21 cellular contexts compared by ENCODE assay signal in genomic region chr1:38022810-38023209, GRCh38. TPM values are rescaled to one million over a fixed set of nuclear protein-coding genes. Genes with fewer than 3 reads are reported as not detected.
DNase-seq lines count a peak whose midpoint lies in the region; ATAC-seq and TF ChIP-seq lines count a peak whose summit lies in the region.
"Had no signal": no experiment of that assay in that cellular context is flagged by ENCODE, and none has a peak within 500 bp of the region (broad histone marks: within the 10 kb centered on the region; RNA-seq: fewer than 3 reads in every experiment).

No MANE protein-coding gene starts in this region.

- H3K9me3 ChIP-seq in T-helper 17 cell (ENCODE audit: control insufficient read depth, low read length, poor library complexity, severe bottlenecking) (no peaks in the 10 kb centered on the region), skeletal muscle tissue (ENCODE audit: control insufficient read depth in 3 of 3, low read length in 3 of 3) (no peaks in the 10 kb centered on the region), trophoblast cell (ENCODE audit: insufficient read depth, low read depth, low read length) (no peaks in the 10 kb centered on the region)
- H3K9me3 ChIP-seq: BLaER1, Caco-2 had no signal

- H4K12ac ChIP-seq in trophoblast cell (ENCODE audit: low read depth, low read length), result no peak overlapping the region

- H3K9ac ChIP-seq in skeletal muscle tissue (ENCODE audit: low read depth in 1 of 3, low read length in 3 of 3), result peak overlapping the region; percentile 54 to 69 (median 60)
- no peak overlapping the region for H3K9ac ChIP-seq in trophoblast cell (ENCODE audit: low read length)
- H3K9ac ChIP-seq: BLaER1, GM23248 had no signal

- H3K27ac ChIP-seq in GM23338 (ENCODE audit: low read depth), result 0 out of 2 replicates have a peak overlapping the region, but pooled peaks have one; percentile 19
- H3K27ac ChIP-seq in skeletal muscle tissue (ENCODE audit: low read depth, low read length), result peak overlapping the region; percentile 89
- no peak overlapping the region for H3K27ac ChIP-seq in trophoblast cell (ENCODE audit: low read depth, low read length)
- H3K27ac ChIP-seq: BLaER1, C4-2B, GM23248 had no signal

- H3K27ac Mint-ChIP-seq in GM23338 (no peak overlapping the region), T-helper 17 cell (peak overlapping the region; percentile 51), nephron progenitor cell (peak overlapping the region; percentile 86)
- H3K27ac Mint-ChIP-seq: B cell; CD8-positive, alpha-beta T cell; H9 had no signal

- no peak overlapping the region for H2AK5ac ChIP-seq in trophoblast cell (ENCODE audit: low read length)

- WGBS in trophoblast cell (ENCODE audit: extremely low coverage, insufficient coverage, insufficient read length), result no CpG with 5 or more reads among the region's 3 CpGs

- peaks cover 12% of the 10 kb centered on the region; the same call in 1 of the 2 replicates for H4K20me1 ChIP-seq in GM23338 (replicated peaks; ENCODE audit: insufficient read depth)

- peaks cover 31% of the 10 kb centered on the region; the same call in 1 of the 2 replicates for H3F3A ChIP-seq in GM23338 (replicated peaks; ENCODE audit: low read depth)

- H3K27me3 ChIP-seq in GM23338 (ENCODE audit: insufficient read depth), result no peaks in the 10 kb centered on the region
- no peaks in the 10 kb centered on the region for H3K27me3 ChIP-seq in skeletal muscle tissue (ENCODE audit: control insufficient read depth in 3 of 3, insufficient read depth in 3 of 3, low read length in 3 of 3)
- H3K27me3 ChIP-seq in trophoblast cell (ENCODE audit: insufficient read depth, low read length), result no peaks in the 10 kb centered on the region
- H3K27me3 ChIP-seq: BLaER1 had no signal

- H3K23ac ChIP-seq in trophoblast cell (ENCODE audit: low read length), result no peak overlapping the region

- H3K18ac ChIP-seq in trophoblast cell (ENCODE audit: low read length), result no peak overlapping the region

- TF ChIP-seq CTCF in GM23338 (conservative IDR thresholded peaks at IDR 0.05; ENCODE audit: low read depth in 2 of 2) (no peak), nephron progenitor cell (IDR thresholded peaks at IDR 0.05) (no peak)

- H3K36me3 ChIP-seq in GM23338 (ENCODE audit: insufficient read depth) (peaks cover 60% of the 10 kb centered on the region), skeletal muscle tissue (ENCODE audit: control insufficient read depth in 3 of 3, insufficient read depth in 3 of 3, low read length in 3 of 3) (peaks cover 35 to 60% (median 54%) of the 10 kb centered on the region in 3 donors), trophoblast cell (ENCODE audit: control insufficient read depth in 1 of 2, insufficient read depth in 2 of 2, low read length in 2 of 2) (peaks cover 43 to 62% of the 10 kb centered on the region in 2 experiments)

- no peak overlapping the region for H4K91ac ChIP-seq in trophoblast cell (ENCODE audit: low read depth, low read length)

- no peaks in the 10 kb centered on the region for H3K79me1 ChIP-seq in trophoblast cell (ENCODE audit: low read length)

- H2BK12ac ChIP-seq in trophoblast cell (ENCODE audit: low read length), result no peak overlapping the region

- no peak overlapping the region for H3K4me2 ChIP-seq in GM23338
- H3K4me2 ChIP-seq in trophoblast cell (ENCODE audit: low read length), result no peak overlapping the region
- H3K4me2 ChIP-seq: BLaER1 had no signal

- no peak overlapping the region for H3K14ac ChIP-seq in trophoblast cell (ENCODE audit: low read length)

- H3K4me3 ChIP-seq in GM23338 (no peak overlapping the region), skeletal muscle tissue (ENCODE audit: low read length in 3 of 3) (peak overlapping the region in 1 of 3 donors; percentile 8), trophoblast cell (ENCODE audit: low read depth, low read length) (no peak overlapping the region)
- H3K4me3 ChIP-seq: BLaER1, GM23248 had no signal

- H3K4me1 ChIP-seq in GM23338 (ENCODE audit: insufficient read depth) (peaks cover 3% of the 10 kb centered on the region), skeletal muscle tissue (ENCODE audit: control insufficient read depth in 3 of 3, insufficient read depth in 3 of 3, low read length in 3 of 3) (peaks cover 58 to 87% (median 79%) of the 10 kb centered on the region in 3 donors), trophoblast cell (ENCODE audit: control insufficient read depth in 1 of 2, insufficient read depth in 2 of 2, low read length in 2 of 2) (no peaks in the 10 kb centered on the region)
- H3K4me1 ChIP-seq: Caco-2 had no signal

- H3K79me2 ChIP-seq in GM23338 (replicated peaks; ENCODE audit: insufficient read depth) (peaks cover 11% of the 10 kb centered on the region), trophoblast cell (ENCODE audit: control insufficient read depth, insufficient read depth, low read length, poor library complexity) (no peaks in the 10 kb centered on the region)

- no peak overlapping the region for H2BK120ac ChIP-seq in trophoblast cell (ENCODE audit: insufficient read depth, low read length, poor library complexity)

- no peak overlapping the region for H3K4ac ChIP-seq in trophoblast cell (ENCODE audit: low read depth, low read length)

- H3K27me3 Mint-ChIP-seq in GM23338 (ENCODE audit: insufficient read depth, low read depth, poor library complexity), result peaks cover 4% of the 10 kb centered on the region
- H3K27me3 Mint-ChIP-seq in T-helper 17 cell, result no peaks in the 10 kb centered on the region
- H3K27me3 Mint-ChIP-seq in nephron progenitor cell (ENCODE audit: low read depth, poor library complexity), result peaks cover 3% of the 10 kb centered on the region
- H3K27me3 Mint-ChIP-seq: B cell; CD4-positive, CD25-positive, alpha-beta regulatory T cell had no signal

- ATAC-seq in GM23338 (no peak), T-helper 17 cell (no peak)
- ATAC-seq: CD8-positive, alpha-beta T cell; HCT116 had no signal

- H3K9me3 Mint-ChIP-seq in GM23338 (no peaks in the 10 kb centered on the region; the same call in 2 of the 3 replicates), nephron progenitor cell (no peaks in the 10 kb centered on the region)
- H3K9me3 Mint-ChIP-seq: CD4-positive, CD25-positive, alpha-beta regulatory T cell; CD8-positive, alpha-beta T cell; H9 had no signal

- H3K4me1 Mint-ChIP-seq in GM23338, result peaks cover 17% of the 10 kb centered on the region
- peaks cover 5% of the 10 kb centered on the region for H3K4me1 Mint-ChIP-seq in T-helper 17 cell
- peaks cover 37% of the 10 kb centered on the region for H3K4me1 Mint-ChIP-seq in nephron progenitor cell

- no peak for DNase-seq in GM23338 (ENCODE audit: low spot score)
- no peak for DNase-seq in T-helper 17 cell
- no peak for DNase-seq in nephron progenitor cell
- DNase-seq in trophoblast cell, result no peak
- no peak for DNase-seq in NCI-H1092 treated with DMSO at 0.1 percent for 48 hours (lab: John Stamatoyannopoulos, UW)
- DNase-seq in NCI-H2107 treated with DMSO at 0.1 percent for 48 hours (lab: John Stamatoyannopoulos, UW; ENCODE audit: unreplicated experiment), result no peak
- DNase-seq: Caco-2; CD4-positive, CD25-positive, alpha-beta regulatory T cell; CD8-positive, alpha-beta T cell; DMS153; DND-41; GM23248; H9 had no signal

- H3K9me2 ChIP-seq in GM23338 (ENCODE audit: insufficient read depth), result no peaks in the 10 kb centered on the region

- H3K36me3 Mint-ChIP-seq in GM23338 (ENCODE audit: low read depth) (peaks cover 78% of the 10 kb centered on the region), T-helper 17 cell (ENCODE audit: low read depth) (peaks cover 4% of the 10 kb centered on the region), nephron progenitor cell (ENCODE audit: low read depth) (peaks cover 51% of the 10 kb centered on the region)

- H2BK5ac ChIP-seq in trophoblast cell (ENCODE audit: low read depth, low read length, poor library complexity), result no peak overlapping the region

- H2AFZ ChIP-seq in GM23338 (no peak overlapping the region), trophoblast cell (ENCODE audit: insufficient read depth, low read length, poor library complexity) (no peak overlapping the region)
- H2AFZ ChIP-seq: GM23248 had no signal

- H3K4me3 Mint-ChIP-seq in GM23338, result no peak overlapping the region
- H3K4me3 Mint-ChIP-seq in T-helper 17 cell, result no peak overlapping the region
- H3K4me3 Mint-ChIP-seq in nephron progenitor cell, result no peak overlapping the region
- H3K4me3 Mint-ChIP-seq: B cell; CD8-positive, alpha-beta T cell; H9 had no signal

- H4K8ac ChIP-seq in trophoblast cell (ENCODE audit: low read depth, low read length), result no peak overlapping the region

TF ChIP-seq in GM23338, 12 proteins besides CTCF, POLR2A, EP300 and RAD21 (continues in another document):
- TF ChIP-seq CREB1 (CRISPR knock-in tag; IDR thresholded peaks at IDR 0.05; ENCODE audit: low read depth) (no peak), ZNF331 (CRISPR knock-in tag; IDR thresholded peaks at IDR 0.05; ENCODE audit: low read depth) (no peak)

RNA-seq across cellular contexts. Expression of gene UTP11, which starts 10.3 kb away (rescaled TPM):
- total RNA-seq in GM23338 (2014; rRNA removed; shearing (Covaris generic)), result 61.3 and 67.8 TPM in 2 replicates
- 82.3 and 105 TPM in 2 replicates for polyA plus RNA-seq in GM23338 (2016; fragmentation: Nextera tagmentation; extraction: Ambion mirVana)
- total RNA-seq in T-helper 17 cell, result 10 to 100 TPM in 1 of 2 donors, 1 to 10 TPM in 1; 8.7 to 12.3 TPM
- total RNA-seq in skeletal muscle tissue, result 61.1 TPM
- 56.4 and 56.8 TPM in 2 replicates for polyA plus RNA-seq in trophoblast cell (2013)

RNA-seq across cellular contexts. Expression of gene FHL3, which starts 17.5 kb away (rescaled TPM):
- 39.5 and 49.0 TPM in 2 replicates for total RNA-seq in GM23338 (2014; rRNA removed; shearing (Covaris generic))
- polyA plus RNA-seq in GM23338 (2016; fragmentation: Nextera tagmentation; extraction: Ambion mirVana), result 28.3 and 29.3 TPM in 2 replicates
- total RNA-seq in T-helper 17 cell (1 to 10 TPM; 3.6 to 4.9 TPM), skeletal muscle tissue (58.5 TPM)
- polyA plus RNA-seq in trophoblast cell (2013), result 56.9 and 57.3 TPM in 2 replicates

RNA-seq across cellular contexts. Expression of gene POU3F1, which starts 23.8 kb away (rescaled TPM):
- 8.6 and 11.5 TPM in 2 replicates for total RNA-seq in GM23338 (2014; rRNA removed; shearing (Covaris generic))
- 3.6 and 6.0 TPM in 2 replicates for polyA plus RNA-seq in GM23338 (2016; fragmentation: Nextera tagmentation; extraction: Ambion mirVana)
- under 1 TPM in 1 of 2 donors, not detected in 1; 0.17 TPM for total RNA-seq in T-helper 17 cell
- total RNA-seq in skeletal muscle tissue, result 0.52 TPM
- 0.44 and 0.46 TPM in 2 replicates for polyA plus RNA-seq in trophoblast cell (2013)
- total RNA-seq: A172, Caco-2, GM23248, H4 had no signal
- polyA plus RNA-seq: AG04450, GM23248 had no signal

RNA-seq across cellular contexts. Expression of gene SF3A3, which starts 33.0 kb away (rescaled TPM):
- total RNA-seq in GM23338 (2014; rRNA removed; shearing (Covaris generic)), result 144 and 167 TPM in 2 replicates
- 53.9 and 65.5 TPM in 2 replicates for polyA plus RNA-seq in GM23338 (2016; fragmentation: Nextera tagmentation; extraction: Ambion mirVana)
- total RNA-seq in T-helper 17 cell (10 to 100 TPM; 43.9 to 48.8 TPM), skeletal muscle tissue (53.2 TPM)
- polyA plus RNA-seq in trophoblast cell (2013), result 33.9 and 37.1 TPM in 2 replicates
